In the genomic region with DNA sequence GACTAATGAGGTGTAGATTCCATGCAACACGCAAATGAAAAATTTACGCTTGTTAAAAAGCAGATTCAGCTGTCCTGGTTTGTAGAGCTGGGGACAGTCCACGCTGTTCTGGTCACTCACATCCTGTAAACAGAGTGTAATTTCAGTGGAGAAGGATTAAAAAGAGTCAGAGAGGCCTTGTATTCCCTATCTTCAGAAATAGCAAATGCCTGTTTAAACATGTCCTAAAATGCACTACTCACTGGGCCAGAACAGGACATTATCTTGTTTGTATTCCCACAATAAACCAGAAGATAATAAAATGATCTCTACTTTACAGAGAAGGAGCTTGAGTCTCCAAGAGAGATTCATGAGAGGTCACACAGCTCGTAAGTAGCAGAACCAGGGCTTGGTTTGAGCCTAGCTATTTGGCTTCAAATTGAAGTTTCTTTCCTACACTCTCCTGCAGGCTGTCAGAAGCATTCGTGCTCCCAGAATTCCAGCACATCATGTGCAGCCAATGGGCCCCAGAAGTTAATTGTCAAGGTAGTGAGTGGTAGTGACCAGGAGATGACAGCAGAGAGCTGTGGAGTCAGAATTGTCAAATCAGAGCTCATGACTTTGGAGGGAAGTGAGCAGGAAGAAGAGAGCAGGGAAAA, we compare ENCODE assay signal across 8 cellular contexts.
A peak's percentile ranks its signal among the peaks of the same experiment; 100 is the strongest.
DNase-seq lines count a peak whose midpoint lies in the region; ATAC-seq and TF ChIP-seq lines count a peak whose summit lies in the region.

No MANE protein-coding gene starts in this region.

- intact Hi-C loops in activated T-helper 1 cell treated with anti-CD3 and anti-CD28 coated beads, Interleukin-12 subunit alpha, Interleukin-12 subunit beta, Interleukin-2, Interleukin-4 antibody, amounts not matched to agents 30 ng/mL and 10 ng/mL and 1 ng/mL, durations not matched to agents 14 hours and 24 hours and 36 hours (cut with micrococcal nuclease), result loop anchor here (2.0 to 10.0 kb wide), 3 partner anchors 174 to 441 kb away; no protein-coding TSS in a partner anchor
- intact Hi-C loops in stomach (cut with DNase I; ENCODE audit: low total_unique reads), result no loop called here
- intact Hi-C loops in Calu3 (cut with micrococcal nuclease; ENCODE audit: unreplicated experiment), result loop anchor here (2.0 to 10.0 kb wide), 3 partner anchors 126 to 268 kb away; no protein-coding TSS in a partner anchor

- 0 out of 7 replicates have a peak, but pooled peaks cover 0 to 4% (median 0%) of the 10 kb centered on the region in 3 experiments for H3K36me3 Mint-ChIP-seq in H9 (ENCODE audit: insufficient read depth in 1 of 3, low read depth in 3 of 3)
- H3K36me3 Mint-ChIP-seq in activated T-helper 1 cell treated with anti-CD3 and anti-CD28 coated beads, Interleukin-12 subunit alpha, Interleukin-12 subunit beta, Interleukin-2, Interleukin-4 antibody, amounts not matched to agents 30 ng/mL and 10 ng/mL and 1 ng/mL, durations not matched to agents 14 hours and 24 hours and 36 hours (ENCODE audit: low read depth), result peaks cover 39% of the 10 kb centered on the region
- H3K36me3 Mint-ChIP-seq in Calu3 (ENCODE audit: insufficient read depth, unreplicated experiment), result no peaks in the 10 kb centered on the region

- WGBS in H9 (ENCODE audit: extremely low coverage, insufficient read length, low lambda C conversion rate), result no CpG with 5 or more reads among the region's 5 CpGs
- WGBS in stomach, 5 donors, result 49 to 72% (median 65%) methylated on average over 5 of the region's 5 CpGs

- H3K4me1 ChIP-seq in H9 (ENCODE audit: insufficient read depth, low read length) (peaks cover 2% of the 10 kb centered on the region; the same call in 1 of the 2 replicates), stomach (peaks cover 0 to 17% (median 10%) of the 10 kb centered on the region in 4 donors)

- H3K79me1 ChIP-seq in H9 (ENCODE audit: insufficient read depth, low read depth, low read length, poor library complexity, severe bottlenecking), result no peaks in the 10 kb centered on the region

- H3K14ac ChIP-seq in H9 (ENCODE audit: insufficient read depth, low read length), result no peak overlapping the region

- no peak overlapping the region for H3K4me3 ChIP-seq in stomach

- no peaks in the 10 kb centered on the region for H3K23me2 ChIP-seq in H9 (ENCODE audit: insufficient read length, low read depth, low read length, poor library complexity, severe bottlenecking)

- no peak overlapping the region for H2BK5ac ChIP-seq in H9 (ENCODE audit: insufficient read length, low read length)

- H2AK5ac ChIP-seq in H9 (ENCODE audit: insufficient read length, low read length), result no peak overlapping the region

- no peak for TF ChIP-seq EP300 in stomach (IDR thresholded peaks at IDR 0.05)

- no peak overlapping the region for H3K23ac ChIP-seq in H9 (ENCODE audit: insufficient read length, low read depth, low read length)

- H3K18ac ChIP-seq in H9 (ENCODE audit: insufficient read length, low read depth, low read length), result no peak overlapping the region

- TF ChIP-seq CTCF in H9 (conservative IDR thresholded peaks at IDR 0.05), result peak; percentile 84
- no peak for TF ChIP-seq CTCF in stomach (IDR thresholded peaks at IDR 0.05)
- TF ChIP-seq CTCF in Calu3 (IDR thresholded peaks at IDR 0.05; ENCODE audit: unreplicated experiment), result no peak

- no peak overlapping the region for H4K5ac ChIP-seq in H9 (ENCODE audit: insufficient read length, low read depth, low read length)

- no peaks in the 10 kb centered on the region for H3K79me2 ChIP-seq in H9 (ENCODE audit: insufficient read depth, low read length)

- H3K27ac Mint-ChIP-seq in H9 (peak overlapping the region in 1 of 3 experiments; percentile 91; a peak in 4 of 7 replicates), Calu3 (ENCODE audit: unreplicated experiment) (no peak overlapping the region)
- H3K27ac Mint-ChIP-seq in activated T-helper 1 cell treated with anti-CD3 and anti-CD28 coated beads, Interleukin-12 subunit alpha, Interleukin-12 subunit beta, Interleukin-2, Interleukin-4 antibody, amounts not matched to agents 30 ng/mL and 10 ng/mL and 1 ng/mL, durations not matched to agents 14 hours and 24 hours and 36 hours, result peak overlapping the region; percentile 22

- no peak overlapping the region for H3K4me2 ChIP-seq in H9 (ENCODE audit: insufficient read depth, insufficient read length, low read length)

- no peak overlapping the region for H4K8ac ChIP-seq in H9 (replicated peaks; ENCODE audit: insufficient read length, low read depth, low read length)

- H2AFZ ChIP-seq in H9 (ENCODE audit: low read length), result no peak overlapping the region

- H3K56ac ChIP-seq in H9 (ENCODE audit: insufficient read length, low read depth, low read length), result no peak overlapping the region

- no peak for ATAC-seq in HG03378 (IDR thresholded peaks at IDR 0.05; ENCODE audit: unreplicated experiment)

- DNase-seq in H9, result peak; percentile 81
- DNase-seq in activated T-helper 1 cell treated with anti-CD3 and anti-CD28 coated beads, Interleukin-12 subunit alpha, Interleukin-12 subunit beta, Interleukin-2, Interleukin-4 antibody, amounts not matched to agents 30 ng/mL and 10 ng/mL and 1 ng/mL, durations not matched to agents 14 hours and 24 hours and 36 hours (ENCODE audit: low spot score), result no peak
- peak; percentile 76 for DNase-seq in iPS-NIHi7 (ENCODE audit: extremely low spot score)
- DNase-seq in stomach, result no peak
- DNase-seq in activated gamma-delta T cell (lab: John Stamatoyannopoulos, UW), result no peak
- no peak for DNase-seq in AG08396 (ENCODE audit: low spot score)
- DNase-seq in Calu3, result no peak

- H4K91ac ChIP-seq in H9 (ENCODE audit: insufficient read length, low read depth, low read length), result no peak overlapping the region

- TF ChIP-seq POLR2A in stomach (IDR thresholded peaks at IDR 0.05), result no peak

- BruUV-seq in Calu3 (replicated peaks; lab: Mats Ljungman, UMichigan), result no TSS peak

- H4K20me1 ChIP-seq in H9 (ENCODE audit: control insufficient read depth, insufficient read depth, insufficient read length), result no peaks in the 10 kb centered on the region

- CTCF ChIA-PET in Calu3 (lab: Charles Lee), result interaction anchor here (0.8 to 1.0 kb wide), 2 partner anchors 127 to 175 kb away, joined by 3 to 8 read pairs; no protein-coding TSS in a partner anchor

- H3K27me3 ChIP-seq in H9 (ENCODE audit: insufficient read depth, low read length), result no peaks in the 10 kb centered on the region
- H3K27me3 ChIP-seq in stomach, result no peaks in the 10 kb centered on the region

- H3K9me3 Mint-ChIP-seq in H9 (no peaks in the 10 kb centered on the region), Calu3 (ENCODE audit: low read depth, unreplicated experiment) (no peaks in the 10 kb centered on the region)
- no peaks in the 10 kb centered on the region for H3K9me3 Mint-ChIP-seq in activated T-helper 1 cell treated with anti-CD3 and anti-CD28 coated beads, Interleukin-12 subunit alpha, Interleukin-12 subunit beta, Interleukin-2, Interleukin-4 antibody, amounts not matched to agents 30 ng/mL and 10 ng/mL and 1 ng/mL, durations not matched to agents 14 hours and 24 hours and 36 hours

- H3K36me3 ChIP-seq in stomach, result no peaks in the 10 kb centered on the region

- no peak overlapping the region for H3T11ph ChIP-seq in H9 (ENCODE audit: low read length)

- H3K4ac ChIP-seq in H9 (ENCODE audit: low read depth, low read length), result no peak overlapping the region

- H2BK20ac ChIP-seq in H9 (ENCODE audit: low read depth, low read length, poor library complexity, severe bottlenecking), result no peak overlapping the region

- H3K27me3 Mint-ChIP-seq in H9 (ENCODE audit: low read depth) (no peaks in the 10 kb centered on the region), Calu3 (ENCODE audit: unreplicated experiment) (peaks cover 12% of the 10 kb centered on the region)
- no peaks in the 10 kb centered on the region for H3K27me3 Mint-ChIP-seq in activated T-helper 1 cell treated with anti-CD3 and anti-CD28 coated beads, Interleukin-12 subunit alpha, Interleukin-12 subunit beta, Interleukin-2, Interleukin-4 antibody, amounts not matched to agents 30 ng/mL and 10 ng/mL and 1 ng/mL, durations not matched to agents 14 hours and 24 hours and 36 hours (ENCODE audit: insufficient read depth)

- no peak overlapping the region for H3K9ac ChIP-seq in H9 (ENCODE audit: extremely low read depth, insufficient read length, low read length)

- no peak overlapping the region for H2BK120ac ChIP-seq in H9 (ENCODE audit: low read depth, low read length, poor library complexity, severe bottlenecking)

- H2BK12ac ChIP-seq in H9 (ENCODE audit: insufficient read length, low read depth, low read length), result no peak overlapping the region

- H3K4me3 Mint-ChIP-seq in H9 (no peak overlapping the region), Calu3 (ENCODE audit: low read depth, unreplicated experiment) (no peak overlapping the region)
- H3K4me3 Mint-ChIP-seq in activated T-helper 1 cell treated with anti-CD3 and anti-CD28 coated beads, Interleukin-12 subunit alpha, Interleukin-12 subunit beta, Interleukin-2, Interleukin-4 antibody, amounts not matched to agents 30 ng/mL and 10 ng/mL and 1 ng/mL, durations not matched to agents 14 hours and 24 hours and 36 hours, result no peak overlapping the region

- H2BK15ac ChIP-seq in H9 (ENCODE audit: low read depth, low read length), result no peak overlapping the region

- H3K9me3 ChIP-seq in H9 (ENCODE audit: control insufficient read depth, low read depth, low read length) (no peaks in the 10 kb centered on the region), stomach (no peaks in the 10 kb centered on the region)

- H3K4me1 Mint-ChIP-seq in H9 (peaks cover 17 to 18% of the 10 kb centered on the region in 2 experiments), Calu3 (ENCODE audit: low read depth, unreplicated experiment) (no peaks in the 10 kb centered on the region)
- peaks cover 17% of the 10 kb centered on the region for H3K4me1 Mint-ChIP-seq in activated T-helper 1 cell treated with anti-CD3 and anti-CD28 coated beads, Interleukin-12 subunit alpha, Interleukin-12 subunit beta, Interleukin-2, Interleukin-4 antibody, amounts not matched to agents 30 ng/mL and 10 ng/mL and 1 ng/mL, durations not matched to agents 14 hours and 24 hours and 36 hours (ENCODE audit: low read depth)

- H3K27ac ChIP-seq in H9 (ENCODE audit: insufficient read length, low read depth, low read length) (no peak overlapping the region), stomach (peak overlapping the region in 4 of 5 donors; percentile 67 to 88 (median 78))

Comparison
In these comparisons a context has a peak if more than half of its experiments do, and no peak if none do; other contexts are left out.
1. DNase-seq: peak in H9 (single experiment) and iPS-NIHi7 (single experiment); none in activated T-helper 1 cell treated with anti-CD3 and anti-CD28 coated beads, Interleukin-12 subunit alpha, Interleukin-12 subunit beta, Interleukin-2, Interleukin-4 antibody, amounts not matched to agents 30 ng/mL and 10 ng/mL and 1 ng/mL, durations not matched to agents 14 hours and 24 hours and 36 hours (single experiment), stomach (single experiment), activated gamma-delta T cell (single experiment), AG08396 (single experiment) and Calu3 (single experiment).